Comparison of ENCODE assay signal across 9 cellular contexts in genomic region chr11:19979519-19979845, GRCh38.
A peak's percentile ranks its signal among the peaks of the same experiment; 100 is the strongest.
DNase-seq lines count a peak whose midpoint lies in the region; ATAC-seq, FAIRE-seq and TF ChIP-seq lines count a peak whose summit lies in the region.
"Had no signal": no experiment of that assay in that cellular context is flagged by ENCODE, and none has a peak within 500 bp of the region (broad histone marks: within the 10 kb centered on the region; RNA-seq: fewer than 3 reads in every experiment).

No MANE protein-coding gene starts in this region.

- H3K9me1 ChIP-seq in K562 (ENCODE audit: control insufficient read depth, insufficient read depth, low read length): no peaks in the 10 kb centered on the region

- H3K36me3 Mint-ChIP-seq in stimulated activated naive CD8-positive, alpha-beta T cell treated with anti-CD3 and anti-CD28 coated beads, Interleukin-15, Interleukin-2, amounts not matched to agents 100 ng/mL and 50 ng/mL, for 24 hours (ENCODE audit: low read depth): no peaks in the 10 kb centered on the region

- H3K9ac ChIP-seq in K562 (ENCODE audit: insufficient read depth in 1 of 2, low read depth in 2 of 2, low read length in 2 of 2): peak overlapping the region in 1 of 2 experiments; percentile 73; a peak in 2 of 4 replicates

- H3K36me3 ChIP-seq in K562 (ENCODE audit: control insufficient read depth, insufficient read depth, low read length) (no peaks in the 10 kb centered on the region), heart right ventricle (peaks cover 0 to 6% (median 0%) of the 10 kb centered on the region in 9 donors)

- CTCF ChIA-PET in K562 (lab: Yijun Ruan, JAX; ENCODE audit: low intra/inter-chr PET ratio): no interaction called here

- H3K4me1 ChIP-seq in K562 (replicated peaks in 1 of 2; ENCODE audit: control insufficient read depth in 2 of 2, insufficient read depth in 2 of 2, low read length in 2 of 2): peaks cover 23 to 85% of the 10 kb centered on the region in 2 experiments
- H3K4me1 ChIP-seq in heart right ventricle: peaks cover 3 to 57% (median 29%) of the 10 kb centered on the region in 9 donors

- TF ChIP-seq RAD21 in K562 (CRISPR knock-in tag; conservative IDR thresholded peaks at IDR 0.05 in 1 of 2, IDR thresholded peaks at IDR 0.05 in 1 of 2): no peak

- TF ChIP-seq POLR2A in K562 (conservative IDR thresholded peaks at IDR 0.05): no peak

- no peak overlapping the region for H3K4me2 ChIP-seq in K562 (ENCODE audit: insufficient read depth, low read length)

- H3K27me3 ChIP-seq in K562 (ENCODE audit: control insufficient read depth in 2 of 2, insufficient read depth in 2 of 2, low read length in 2 of 2): no peaks in the 10 kb centered on the region
- no peaks in the 10 kb centered on the region for H3K27me3 ChIP-seq in heart right ventricle

- H3K9me3 ChIP-seq in K562 (replicated peaks; ENCODE audit: control insufficient read depth, insufficient read depth, low read depth, low read length) (no peaks in the 10 kb centered on the region), heart right ventricle (no peaks in the 10 kb centered on the region)

- no peak for DNase-seq in stimulated activated naive CD8-positive, alpha-beta T cell treated with anti-CD3 and anti-CD28 coated beads, Interleukin-15, Interleukin-2, amounts not matched to agents 100 U/mL and 50 U/mL, for 24 hours
- DNase-seq in K562 (ENCODE audit: extremely low read depth in 1 of 4, low spot score in 3 of 4): no peak
- DNase-seq in NCI-H1417 (lab: John Stamatoyannopoulos, UW): no peak
- DNase-seq in globus pallidus (ENCODE audit: low spot score): no peak
- no peak for DNase-seq in NK-92 treated with Interleukin-12 subunit alpha and Interleukin-12 subunit beta, amount 100 ng/mL, for 24 hours (lab: John Stamatoyannopoulos, UW)
- no peak for DNase-seq in heart right ventricle
- DNase-seq: SHP77 had no signal

- intact Hi-C loops in K562 (cut with micrococcal nuclease): loop anchor here (5.0 kb wide), 1 partner anchor 103 kb away; no protein-coding TSS in a partner anchor
- intact Hi-C loops in heart right ventricle (cut with DNase I): loop anchor here in 1 of 10 donors (10.0 kb wide), 1 partner anchor 65 kb away; no protein-coding TSS in a partner anchor

- no peak for FAIRE-seq in K562 (lab: Jason Lieb, UNC)

- H3K27ac ChIP-seq in K562 (ENCODE audit: extremely low read depth, low read depth, low read length) (peak overlapping the region; percentile 89), heart right ventricle (no peak overlapping the region)

- H3K79me2 ChIP-seq in K562 (ENCODE audit: control insufficient read depth, insufficient read depth, low read length): no peaks in the 10 kb centered on the region

- TF ChIP-seq CTCF in K562 (IDR thresholded peaks at IDR 0.05 in 2 of 3, conservative IDR thresholded peaks at IDR 0.05 in 1 of 3; ENCODE audit: insufficient read depth in 2 of 3, low read depth in 1 of 3, low read length in 3 of 3) (no peak), heart right ventricle (IDR thresholded peaks at IDR 0.05) (no peak)

- peak overlapping the region; percentile 87 for H2AFZ ChIP-seq in K562 (ENCODE audit: low read depth, low read length)

- peak overlapping the region; percentile 5 for H3K27ac Mint-ChIP-seq in stimulated activated naive CD8-positive, alpha-beta T cell treated with anti-CD3 and anti-CD28 coated beads, Interleukin-15, Interleukin-2, amounts not matched to agents 100 ng/mL and 50 ng/mL, for 24 hours

- H4K20me1 ChIP-seq in K562 (replicated peaks; ENCODE audit: control insufficient read depth, insufficient read depth, low read length): no peaks in the 10 kb centered on the region

- no peak overlapping the region for H3K4me3 ChIP-seq in K562
- H3K4me3 ChIP-seq in heart right ventricle: no peak overlapping the region

- no peak for ATAC-seq in stimulated activated naive CD8-positive, alpha-beta T cell treated with anti-CD3 and anti-CD28 coated beads, Interleukin-15, Interleukin-2, amounts not matched to agents 100 U/mL and 50 U/mL, for 24 hours
- ATAC-seq in HG02973 (IDR thresholded peaks at IDR 0.05; ENCODE audit: unreplicated experiment): peak; percentile 64
- no peak for ATAC-seq in K562
- no peak for ATAC-seq in heart right ventricle

- no peak overlapping the region for H3K4me3 Mint-ChIP-seq in stimulated activated naive CD8-positive, alpha-beta T cell treated with anti-CD3 and anti-CD28 coated beads, Interleukin-15, Interleukin-2, amounts not matched to agents 100 ng/mL and 50 ng/mL, for 24 hours

- H3K4me1 Mint-ChIP-seq in stimulated activated naive CD8-positive, alpha-beta T cell treated with anti-CD3 and anti-CD28 coated beads, Interleukin-15, Interleukin-2, amounts not matched to agents 100 ng/mL and 50 ng/mL, for 24 hours (ENCODE audit: low read depth): peaks cover 16% of the 10 kb centered on the region

- no peak for TF ChIP-seq EP300 in K562 (IDR thresholded peaks at IDR 0.05; ENCODE audit: low read length)

- POLR2A ChIA-PET in K562 (lab: Yijun Ruan, JAX): interaction anchor here (1.5 kb wide), 1 partner anchor 15 kb away, joined by 7 read pairs; no protein-coding TSS in a partner anchor

- no peaks in the 10 kb centered on the region for H3K9me3 Mint-ChIP-seq in stimulated activated naive CD8-positive, alpha-beta T cell treated with anti-CD3 and anti-CD28 coated beads, Interleukin-15, Interleukin-2, amounts not matched to agents 100 ng/mL and 50 ng/mL, for 24 hours

- peaks cover 37% of the 10 kb centered on the region for H3K27me3 Mint-ChIP-seq in stimulated activated naive CD8-positive, alpha-beta T cell treated with anti-CD3 and anti-CD28 coated beads, Interleukin-15, Interleukin-2, amounts not matched to agents 100 ng/mL and 50 ng/mL, for 24 hours

- no TSS peak for BruUV-seq in K562 (replicated peaks; lab: Mats Ljungman, UMichigan)

- in situ Hi-C loops in K562 (cut with MboI): no loop called here

- WGBS in K562 (ENCODE audit: insufficient coverage, low coverage, missing lambda C conversion rate): 87% methylated on average over 5 of the region's 5 CpGs
- WGBS in heart right ventricle, 2 donors: 89 to 97% methylated on average over 5 of the region's 5 CpGs

TF ChIP-seq in K562, 482 proteins besides CTCF, POLR2A, EP300 and RAD21 (continues in another document):
- TF ChIP-seq E4F1 (CRISPR knock-in tag; IDR thresholded peaks at IDR 0.05; ENCODE audit: borderline replicate concordance): no peak
- TF ChIP-seq ELF2 (CRISPR knock-in tag; IDR thresholded peaks at IDR 0.05): 0 out of 2 replicates have a peak, but pooled peaks have one; percentile 28
- TF ChIP-seq ZFPM2 (CRISPR knock-in tag; IDR thresholded peaks at IDR 0.05): no peak
- 0 out of 2 replicates have a peak, but pooled peaks have one; percentile 61 for TF ChIP-seq SREBF2 (CRISPR knock-in tag; IDR thresholded peaks at IDR 0.05)
- no peak for TF ChIP-seq ZNF644 (tag; IDR thresholded peaks at IDR 0.05; ENCODE audit: low read depth)
- peak; percentile 52 for TF ChIP-seq WHSC1 (IDR thresholded peaks at IDR 0.05; ENCODE audit: low read length)
- no peak for TF ChIP-seq ZC3H8 (IDR thresholded peaks at IDR 0.05)
- no peak for TF ChIP-seq ESRRA (IDR thresholded peaks at IDR 0.05; ENCODE audit: borderline replicate concordance, low read depth)
- peak; percentile 80 for TF ChIP-seq HDAC8 (tag; IDR thresholded peaks at IDR 0.05)
- TF ChIP-seq PURB (CRISPR knock-in tag; IDR thresholded peaks at IDR 0.05; ENCODE audit: low read depth): no peak
- no peak for TF ChIP-seq GABPA (tag; conservative IDR thresholded peaks at IDR 0.05; ENCODE audit: low read depth)
- no peak for TF ChIP-seq JUN (IDR thresholded peaks at IDR 0.05; ENCODE audit: borderline replicate concordance, low read depth, low read length)
- TF ChIP-seq JUN (CRISPR knock-in tag; IDR thresholded peaks at IDR 0.05; ENCODE audit: borderline replicate concordance): 0 out of 2 replicates have a peak, but pooled peaks have one; percentile 53
- TF ChIP-seq ZNF140 (CRISPR knock-in tag; IDR thresholded peaks at IDR 0.05): no peak
- TF ChIP-seq GATAD2A (IDR thresholded peaks at IDR 0.05): no peak
- TF ChIP-seq, protein P1, sequence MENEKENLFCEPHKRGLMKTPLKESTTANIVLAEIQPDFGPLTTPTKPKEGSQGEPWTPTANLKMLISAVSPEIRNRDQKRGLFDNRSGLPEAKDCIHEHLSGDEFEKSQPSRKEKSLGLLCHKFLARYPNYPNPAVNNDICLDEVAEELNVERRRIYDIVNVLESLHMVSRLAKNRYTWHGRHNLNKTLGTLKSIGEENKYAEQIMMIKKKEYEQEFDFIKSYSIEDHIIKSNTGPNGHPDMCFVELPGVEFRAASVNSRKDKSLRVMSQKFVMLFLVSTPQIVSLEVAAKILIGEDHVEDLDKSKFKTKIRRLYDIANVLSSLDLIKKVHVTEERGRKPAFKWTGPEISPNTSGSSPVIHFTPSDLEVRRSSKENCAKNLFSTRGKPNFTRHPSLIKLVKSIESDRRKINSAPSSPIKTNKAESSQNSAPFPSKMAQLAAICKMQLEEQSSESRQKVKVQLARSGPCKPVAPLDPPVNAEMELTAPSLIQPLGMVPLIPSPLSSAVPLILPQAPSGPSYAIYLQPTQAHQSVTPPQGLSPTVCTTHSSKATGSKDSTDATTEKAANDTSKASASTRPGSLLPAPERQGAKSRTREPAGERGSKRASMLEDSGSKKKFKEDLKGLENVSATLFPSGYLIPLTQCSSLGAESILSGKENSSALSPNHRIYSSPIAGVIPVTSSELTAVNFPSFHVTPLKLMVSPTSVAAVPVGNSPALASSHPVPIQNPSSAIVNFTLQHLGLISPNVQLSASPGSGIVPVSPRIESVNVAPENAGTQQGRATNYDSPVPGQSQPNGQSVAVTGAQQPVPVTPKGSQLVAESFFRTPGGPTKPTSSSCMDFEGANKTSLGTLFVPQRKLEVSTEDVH (IDR thresholded peaks at IDR 0.05; ENCODE audit: low read depth, partially characterized antibody): no peak
